In genomic region chr7:125651823-125652528, GRCh38 we compare ENCODE assay signal across 1 cellular context.
TF ChIP-seq lines count a peak whose summit lies in the region.

No MANE protein-coding gene starts in this region.

TF ChIP-seq in K562, 482 proteins besides CTCF, POLR2A, EP300 and RAD21 (continued from another document):
- no peak for TF ChIP-seq E2F1 (CRISPR knock-in tag; IDR thresholded peaks at IDR 0.05)
- TF ChIP-seq, protein P1, sequence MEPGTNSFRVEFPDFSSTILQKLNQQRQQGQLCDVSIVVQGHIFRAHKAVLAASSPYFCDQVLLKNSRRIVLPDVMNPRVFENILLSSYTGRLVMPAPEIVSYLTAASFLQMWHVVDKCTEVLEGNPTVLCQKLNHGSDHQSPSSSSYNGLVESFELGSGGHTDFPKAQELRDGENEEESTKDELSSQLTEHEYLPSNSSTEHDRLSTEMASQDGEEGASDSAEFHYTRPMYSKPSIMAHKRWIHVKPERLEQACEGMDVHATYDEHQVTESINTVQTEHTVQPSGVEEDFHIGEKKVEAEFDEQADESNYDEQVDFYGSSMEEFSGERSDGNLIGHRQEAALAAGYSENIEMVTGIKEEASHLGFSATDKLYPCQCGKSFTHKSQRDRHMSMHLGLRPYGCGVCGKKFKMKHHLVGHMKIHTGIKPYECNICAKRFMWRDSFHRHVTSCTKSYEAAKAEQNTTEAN (CRISPR knock-in tag; IDR thresholded peaks at IDR 0.05): no peak
- no peak for TF ChIP-seq SRF (CRISPR knock-in tag; IDR thresholded peaks at IDR 0.05)
